ENCODE assay signal across 8 cellular contexts in genomic region chr5:43120720-43121564, GRCh38. TPM values are rescaled to one million over a fixed set of nuclear protein-coding genes. Genes with fewer than 3 reads are reported as not detected.
DNase-seq lines count a peak whose midpoint lies in the region; ATAC-seq and TF ChIP-seq lines count a peak whose summit lies in the region.

ZNF131 (plus strand) TSS chr5:43120914; CDS start chr5:43122054, 1,140 bp downstream.

- H3F3A ChIP-seq in GM23248 (ENCODE audit: insufficient read depth) = 0 out of 2 replicates have a peak, but pooled peaks cover 8% of the 10 kb centered on the region

- peak within 1 kb of the TSS; percentile 89 to 100 (median 94) for H3K4me3 Mint-ChIP-seq in naive thymus-derived CD8-positive, alpha-beta T cell

- peaks cover 4 to 37% (median 11%) of the 10 kb centered on the region in 3 donors for H3K36me3 Mint-ChIP-seq in naive thymus-derived CD8-positive, alpha-beta T cell

- H3K27ac Mint-ChIP-seq in naive thymus-derived CD8-positive, alpha-beta T cell = peak within 1 kb of the TSS; percentile 93 to 99 (median 98)

- peak within 1 kb of the TSS; percentile 81 for H3K9ac ChIP-seq in DND-41 (ENCODE audit: low read depth, low read length)
- H3K9ac ChIP-seq in GM23248 = peak within 1 kb of the TSS; percentile 92
- H3K9ac ChIP-seq in fibroblast of lung (ENCODE audit: insufficient read depth, low read length) = peak within 1 kb of the TSS; percentile 97

- no peaks in the 10 kb centered on the region for H3K9me3 Mint-ChIP-seq in naive thymus-derived CD8-positive, alpha-beta T cell

- H3K27ac ChIP-seq in DND-41 (ENCODE audit: low read length) = peak within 1 kb of the TSS; percentile 83
- peak within 1 kb of the TSS; percentile 88 for H3K27ac ChIP-seq in GM23248
- H3K27ac ChIP-seq in fibroblast of lung (ENCODE audit: insufficient read depth, low read length) = peak within 1 kb of the TSS; percentile 99

- TF ChIP-seq CTCF in DND-41 (IDR thresholded peaks at IDR 0.05; ENCODE audit: borderline replicate concordance, extremely low read depth, low read length, poor library complexity, severe bottlenecking) (no peak), fibroblast of lung (conservative IDR thresholded peaks at IDR 0.05 in 1 of 2, IDR thresholded peaks at IDR 0.05 in 1 of 2; ENCODE audit: low read depth in 1 of 2, low read length in 2 of 2) (no peak)

- peaks cover 15 to 45% (median 39%) of the 10 kb centered on the region in 4 donors for H3K4me1 Mint-ChIP-seq in naive thymus-derived CD8-positive, alpha-beta T cell

- in situ Hi-C loops in GM23248 (cut with MboI) = no loop called here

- peak within 1 kb of the TSS; percentile 96 for H3K4me2 ChIP-seq in DND-41 (ENCODE audit: insufficient read depth, low read length)
- peak within 1 kb of the TSS; percentile 97 for H3K4me2 ChIP-seq in GM23248 (ENCODE audit: unreplicated experiment)
- peak within 1 kb of the TSS; percentile 76 for H3K4me2 ChIP-seq in fibroblast of lung (ENCODE audit: extremely low read depth, insufficient read depth, low read length)

- no peaks in the 10 kb centered on the region for H3K9me3 ChIP-seq in DND-41 (ENCODE audit: insufficient read depth, low read length, severe bottlenecking)
- no peaks in the 10 kb centered on the region for H3K9me3 ChIP-seq in GM23248 (ENCODE audit: low read depth)
- H3K9me3 ChIP-seq in fibroblast of lung (ENCODE audit: control insufficient read depth, insufficient read depth, low read depth, low read length) = no peaks in the 10 kb centered on the region

- DNase-seq in DND-41 = peak; percentile 96
- DNase-seq in GM23248 = peak; percentile 100
- DNase-seq in Kasumi-1 (lab: John Stamatoyannopoulos, UW) = peak; percentile 92 to 95
- DNase-seq in RPMI7951 (ENCODE audit: low read depth) = peak; percentile 93
- peak; percentile 92 to 95 for DNase-seq in activated T-helper 1 cell treated with anti-CD3 and anti-CD28 coated beads, Interleukin-2, amount 50 U/mL, for 16 hours (ENCODE audit: low read depth in 1 of 2, low spot score in 1 of 2)
- peak; percentile 97 for DNase-seq in fibroblast of lung (ENCODE audit: low read depth in 2 of 2)
- peak; percentile 95 to 99 (median 97) for DNase-seq in naive thymus-derived CD8-positive, alpha-beta T cell
- DNase-seq in stimulated activated naive CD4-positive, alpha-beta T cell (lab: John Stamatoyannopoulos, UW) = peak; percentile 91 to 100 (median 96)

- 1% methylated on average over 54 to 80 of the region's 83 CpGs for WGBS in GM23248 (ENCODE audit: low coverage in 1 of 2, low lambda C conversion rate in 2 of 2, missing lambda C conversion rate in 2 of 2), 2 experiments

- H2AFZ ChIP-seq in DND-41 (ENCODE audit: low read depth, low read length) (peak within 1 kb of the TSS; percentile 62), GM23248 (peak within 1 kb of the TSS; percentile 94), fibroblast of lung (ENCODE audit: low read length) (peak within 1 kb of the TSS; percentile 96)

- H3K9me2 ChIP-seq in GM23248 (ENCODE audit: insufficient read depth) = no peaks in the 10 kb centered on the region

- H4K20me1 ChIP-seq in DND-41 (ENCODE audit: insufficient read depth, low read length) (peaks cover 15% of the 10 kb centered on the region; the same call in 1 of the 2 replicates), GM23248 (ENCODE audit: insufficient read depth) (no peaks in the 10 kb centered on the region), fibroblast of lung (ENCODE audit: control insufficient read depth, extremely low read depth, insufficient read depth, low read length) (no peaks in the 10 kb centered on the region)

- H3K27me3 ChIP-seq in DND-41 (ENCODE audit: insufficient read depth, low read length, poor library complexity) (no peaks in the 10 kb centered on the region), GM23248 (replicated peaks; ENCODE audit: insufficient read depth) (no peaks in the 10 kb centered on the region), fibroblast of lung (ENCODE audit: control insufficient read depth, insufficient read depth, low read length) (no peaks in the 10 kb centered on the region)

- ATAC-seq in DND-41 (ENCODE audit: insufficient read depth, low read depth) = peak; percentile 82
- ATAC-seq in naive thymus-derived CD8-positive, alpha-beta T cell = peak; percentile 77 to 86

- H3K4me3 ChIP-seq in DND-41 (ENCODE audit: low read depth in 1 of 2, low read length in 2 of 2) (peak within 1 kb of the TSS; percentile 73 to 89), GM23248 (peak within 1 kb of the TSS; percentile 98), fibroblast of lung (replicated peaks in 1 of 4; ENCODE audit: control extremely low read depth in 1 of 4, insufficient read depth in 1 of 4, low read depth in 3 of 4, low read length in 4 of 4) (peak within 1 kb of the TSS; percentile 75 to 97 (median 88))

- POLR2A ChIA-PET in naive thymus-derived CD8-positive, alpha-beta T cell (lab: Charles Lee) = interaction anchor here (0.5 to 7.4 kb wide), 43 partner anchors 9 to 1251 kb away, joined by 3 to 188 read pairs (median 5); partner anchors contain the start of genes ANXA2R, CCDC152, FBXO4 and HMGCS1

- no peaks in the 10 kb centered on the region for H3K27me3 Mint-ChIP-seq in naive thymus-derived CD8-positive, alpha-beta T cell

- H3K79me2 ChIP-seq in DND-41 (ENCODE audit: insufficient read depth, low read length) (peaks cover 52% of the 10 kb centered on the region), GM23248 (ENCODE audit: insufficient read depth) (peaks cover 44% of the 10 kb centered on the region), fibroblast of lung (ENCODE audit: control insufficient read depth, insufficient read depth, low read length) (peaks cover 41% of the 10 kb centered on the region)

- H3K4me1 ChIP-seq in DND-41 (ENCODE audit: insufficient read depth, low read length) (peaks cover 54% of the 10 kb centered on the region), GM23248 (ENCODE audit: insufficient read depth) (peaks cover 23% of the 10 kb centered on the region), fibroblast of lung (ENCODE audit: control insufficient read depth, extremely low read depth, insufficient read depth, low read length) (peaks cover 3% of the 10 kb centered on the region)

- H3K36me3 ChIP-seq in DND-41 (ENCODE audit: insufficient read depth, low read length) (peaks cover 35% of the 10 kb centered on the region), GM23248 (ENCODE audit: low read depth) (peaks cover 18% of the 10 kb centered on the region), fibroblast of lung (ENCODE audit: control insufficient read depth, insufficient read depth, low read length) (peaks cover 5% of the 10 kb centered on the region)

RNA-seq across cellular contexts. Expression of gene ZNF131, which starts in this region (rescaled TPM):
- 26.2 and 34.0 TPM in 2 replicates for total RNA-seq in GM23248 (2014; rRNA removed; shearing (Covaris generic))
- polyA plus RNA-seq in GM23248 (2016; fragmentation: Nextera tagmentation; extraction: Ambion mirVana) = 25.3 and 25.9 TPM in 2 replicates
- total RNA-seq in RPMI7951 (2014; rRNA removed; shearing (Covaris generic)) = 20.1 and 24.3 TPM in 2 replicates
- total RNA-seq in fibroblast of lung = 31.1 and 37.5 TPM in 2 replicates
- 33.2 and 38.6 TPM in 2 replicates for polyA plus RNA-seq in fibroblast of lung
- polyA plus RNA-seq in fibroblast of lung (2012) = 19.6 and 23.0 TPM in 2 replicates
- polyA minus RNA-seq in fibroblast of lung (ENCODE audit: low replicate concordance) = 5.1 and 22.9 TPM in 2 replicates
- total RNA-seq in naive thymus-derived CD8-positive, alpha-beta T cell = 10 to 100 TPM; 88.1 to 90.4 TPM
- polyA plus RNA-seq in naive thymus-derived CD8-positive, alpha-beta T cell = 10 to 100 TPM; 51.8 to 57.1 (median 55.5) TPM

Comparison
In these comparisons a context has a peak if more than half of its experiments do, and no peak if none do; other contexts are left out.
1. Peak in every context shown above with its lines: DNase-seq, ATAC-seq, H3K4me3 ChIP-seq and H3K27ac ChIP-seq.